Comparison of ENCODE assay signal across 1 cellular context in the genomic region with DNA sequence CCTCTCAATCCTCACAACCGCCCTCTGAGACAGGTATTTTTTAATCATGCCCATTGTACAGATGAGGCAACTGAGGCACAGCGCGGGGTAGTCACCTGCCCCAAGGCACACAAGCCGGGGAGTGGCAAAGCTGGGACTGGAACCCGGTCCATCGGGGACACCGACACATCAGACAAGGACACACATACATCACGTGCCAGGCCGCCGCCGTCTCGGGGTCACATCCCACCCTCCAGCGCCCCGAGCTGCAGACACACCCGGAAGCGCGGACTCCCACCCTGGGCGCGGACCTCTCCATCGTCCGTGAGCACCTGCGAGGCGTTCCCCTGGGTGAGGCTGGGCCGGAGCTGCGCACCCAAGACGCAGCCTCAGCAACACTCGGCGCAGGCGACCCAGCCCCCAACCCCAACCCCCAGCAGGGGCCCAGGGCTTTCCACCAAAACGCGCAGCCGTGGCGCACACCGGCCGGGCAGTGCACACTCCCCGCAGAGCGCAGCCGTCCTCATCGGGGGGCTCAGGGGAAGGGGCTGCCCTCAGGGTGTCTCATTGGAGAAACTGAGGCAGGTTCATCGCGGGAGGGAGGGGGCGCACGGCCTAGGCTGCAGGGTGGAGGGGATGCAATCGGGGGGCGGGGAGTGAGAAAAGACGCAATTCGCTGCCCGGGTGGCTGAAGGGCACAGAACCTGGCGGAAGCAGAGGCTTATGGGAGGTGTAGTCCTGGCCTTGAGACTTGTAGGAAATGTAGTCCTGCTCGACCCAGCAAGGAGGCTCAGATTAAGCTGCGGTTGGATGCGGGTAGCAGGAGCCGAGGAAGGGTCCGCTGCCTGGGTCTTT.
TF ChIP-seq lines count a peak whose summit lies in the region.

No MANE protein-coding gene starts in this region.

TF ChIP-seq in K562, 482 proteins besides CTCF, POLR2A, EP300 and RAD21 (continued from another document and continues in another):
- TF ChIP-seq, protein P1, sequence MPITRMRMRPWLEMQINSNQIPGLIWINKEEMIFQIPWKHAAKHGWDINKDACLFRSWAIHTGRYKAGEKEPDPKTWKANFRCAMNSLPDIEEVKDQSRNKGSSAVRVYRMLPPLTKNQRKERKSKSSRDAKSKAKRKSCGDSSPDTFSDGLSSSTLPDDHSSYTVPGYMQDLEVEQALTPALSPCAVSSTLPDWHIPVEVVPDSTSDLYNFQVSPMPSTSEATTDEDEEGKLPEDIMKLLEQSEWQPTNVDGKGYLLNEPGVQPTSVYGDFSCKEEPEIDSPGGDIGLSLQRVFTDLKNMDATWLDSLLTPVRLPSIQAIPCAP (CRISPR knock-in tag; IDR thresholded peaks at IDR 0.05; ENCODE audit: borderline replicate concordance) = no peak
- TF ChIP-seq PHF20 (IDR thresholded peaks at IDR 0.05; ENCODE audit: partially characterized antibody) (peak; percentile 32), ILK (tag; IDR thresholded peaks at IDR 0.05; ENCODE audit: borderline replicate concordance, low read depth) (no peak), GATA2 (CRISPR knock-in tag; IDR thresholded peaks at IDR 0.05) (no peak), PYGO2 (tag; IDR thresholded peaks at IDR 0.05) (no peak), NFE2 (IDR thresholded peaks at IDR 0.05; ENCODE audit: low read depth) (no peak), SRSF3 (IDR thresholded peaks at IDR 0.05; ENCODE audit: insufficient read depth, low read length) (no peak), NEUROD1 (IDR thresholded peaks at IDR 0.05; ENCODE audit: borderline replicate concordance, low read depth, low read length, partially characterized antibody) (no peak), KDM4B (IDR thresholded peaks at IDR 0.05; ENCODE audit: borderline replicate concordance in 2 of 2, low read depth in 1 of 2) (no peak), ETS2 (tag; IDR thresholded peaks at IDR 0.05; ENCODE audit: borderline replicate concordance, poor library complexity, severe bottlenecking) (no peak), PPARD (CRISPR knock-in tag; IDR thresholded peaks at IDR 0.05) (no peak), FUS (optimal IDR thresholded peaks at IDR 0.05; ENCODE audit: low read depth, low read length) (no peak), CHD2 (IDR thresholded peaks at IDR 0.05; ENCODE audit: low read depth, low read length) (no peak), SUPT5H (IDR thresholded peaks at IDR 0.05) (no peak), ZNF830 (CRISPR knock-in tag; IDR thresholded peaks at IDR 0.05) (no peak), SLC30A9 (CRISPR knock-in tag; IDR thresholded peaks at IDR 0.05) (no peak), CC2D1A (IDR thresholded peaks at IDR 0.05) (no peak), KLF6 (CRISPR knock-in tag; IDR thresholded peaks at IDR 0.05; ENCODE audit: borderline replicate concordance) (no peak), POLR2H (tag; IDR thresholded peaks at IDR 0.05; ENCODE audit: low read depth) (no peak), BRD4 (IDR thresholded peaks at IDR 0.05) (no peak), ESRRB (CRISPR knock-in tag; IDR thresholded peaks at IDR 0.05; ENCODE audit: borderline replicate concordance) (no peak), ZNF232 (CRISPR knock-in tag; IDR thresholded peaks at IDR 0.05) (no peak), ZNF197 (CRISPR knock-in tag; IDR thresholded peaks at IDR 0.05; ENCODE audit: low read depth) (no peak), RBFOX2 (IDR thresholded peaks at IDR 0.05; ENCODE audit: low read depth, low read length) (peak; percentile 36; the same call in 1 of the 2 replicates), NCOA4 (IDR thresholded peaks at IDR 0.05; ENCODE audit: partially characterized antibody) (no peak), TCF3 (CRISPR knock-in tag; IDR thresholded peaks at IDR 0.05) (no peak), ARID1B (IDR thresholded peaks at IDR 0.05) (no peak), ZNF263 (CRISPR knock-in tag; IDR thresholded peaks at IDR 0.05; ENCODE audit: borderline replicate concordance) (0 out of 2 replicates have a peak, but pooled peaks have one; percentile 33), ZNF165 (CRISPR knock-in tag; IDR thresholded peaks at IDR 0.05; ENCODE audit: borderline replicate concordance) (no peak), HNRNPK (IDR thresholded peaks at IDR 0.05; ENCODE audit: low read depth, low read length, poor library complexity, severe bottlenecking) (no peak), HMG20A (CRISPR knock-in tag; conservative IDR thresholded peaks at IDR 0.05) (no peak), ZNF384 (IDR thresholded peaks at IDR 0.05; ENCODE audit: low read depth, low read length) (no peak; the same call in 1 of the 2 replicates), ZBED1 (IDR thresholded peaks at IDR 0.05) (no peak), FOSL1 (tag; conservative IDR thresholded peaks at IDR 0.05) (no peak), HSF4 (CRISPR knock-in tag; IDR thresholded peaks at IDR 0.05; ENCODE audit: borderline replicate concordance) (no peak), ETV6 (IDR thresholded peaks at IDR 0.05; ENCODE audit: borderline replicate concordance in 1 of 2, low read depth in 2 of 2, low read length in 1 of 2) (no peak), ETV6 (CRISPR knock-in tag; IDR thresholded peaks at IDR 0.05; ENCODE audit: borderline replicate concordance) (no peak), MAFK (IDR thresholded peaks at IDR 0.05; ENCODE audit: low read length) (no peak), NR3C1 (CRISPR knock-in tag; IDR thresholded peaks at IDR 0.05) (no peak), NONO (IDR thresholded peaks at IDR 0.05; ENCODE audit: low read depth in 2 of 2, low read length in 1 of 2) (no peak), ZZZ3 (IDR thresholded peaks at IDR 0.05) (no peak), MYC (IDR thresholded peaks at IDR 0.05; ENCODE audit: low read depth, low read length) (no peak), MYC (CRISPR knock-in tag; IDR thresholded peaks at IDR 0.05; ENCODE audit: borderline replicate concordance, low read depth) (no peak), JUND (IDR thresholded peaks at IDR 0.05; ENCODE audit: borderline replicate concordance, low read depth, low read length) (no peak), JUND (tag; IDR thresholded peaks at IDR 0.05; ENCODE audit: borderline replicate concordance, low read depth, low read length) (no peak), SIX5 (IDR thresholded peaks at IDR 0.05; ENCODE audit: borderline replicate concordance in 1 of 2, insufficient read depth in 1 of 2, low read depth in 1 of 2, low read length in 2 of 2) (peak; percentile 84 to 90), EZH2 (IDR thresholded peaks at IDR 0.05; ENCODE audit: borderline replicate concordance, low read depth, low read length) (no peak), KHSRP (IDR thresholded peaks at IDR 0.05) (no peak), ZNF431 (CRISPR knock-in tag; IDR thresholded peaks at IDR 0.05) (no peak), SNRNP70 (optimal IDR thresholded peaks at IDR 0.05; ENCODE audit: low read depth, low read length) (no peak), ETV5 (CRISPR knock-in tag; IDR thresholded peaks at IDR 0.05; ENCODE audit: low read depth) (no peak), STAT5B (CRISPR knock-in tag; IDR thresholded peaks at IDR 0.05) (no peak), RUNX1 (IDR thresholded peaks at IDR 0.05; ENCODE audit: low read depth) (no peak), MECOM (CRISPR knock-in tag; IDR thresholded peaks at IDR 0.05) (no peak), KLF1 (tag; IDR thresholded peaks at IDR 0.05) (no peak)
- TF ChIP-seq, protein P2, sequence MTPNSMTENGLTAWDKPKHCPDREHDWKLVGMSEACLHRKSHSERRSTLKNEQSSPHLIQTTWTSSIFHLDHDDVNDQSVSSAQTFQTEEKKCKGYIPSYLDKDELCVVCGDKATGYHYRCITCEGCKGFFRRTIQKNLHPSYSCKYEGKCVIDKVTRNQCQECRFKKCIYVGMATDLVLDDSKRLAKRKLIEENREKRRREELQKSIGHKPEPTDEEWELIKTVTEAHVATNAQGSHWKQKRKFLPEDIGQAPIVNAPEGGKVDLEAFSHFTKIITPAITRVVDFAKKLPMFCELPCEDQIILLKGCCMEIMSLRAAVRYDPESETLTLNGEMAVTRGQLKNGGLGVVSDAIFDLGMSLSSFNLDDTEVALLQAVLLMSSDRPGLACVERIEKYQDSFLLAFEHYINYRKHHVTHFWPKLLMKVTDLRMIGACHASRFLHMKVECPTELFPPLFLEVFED (CRISPR knock-in tag; conservative IDR thresholded peaks at IDR 0.05) = no peak
- TF ChIP-seq, protein P3, sequence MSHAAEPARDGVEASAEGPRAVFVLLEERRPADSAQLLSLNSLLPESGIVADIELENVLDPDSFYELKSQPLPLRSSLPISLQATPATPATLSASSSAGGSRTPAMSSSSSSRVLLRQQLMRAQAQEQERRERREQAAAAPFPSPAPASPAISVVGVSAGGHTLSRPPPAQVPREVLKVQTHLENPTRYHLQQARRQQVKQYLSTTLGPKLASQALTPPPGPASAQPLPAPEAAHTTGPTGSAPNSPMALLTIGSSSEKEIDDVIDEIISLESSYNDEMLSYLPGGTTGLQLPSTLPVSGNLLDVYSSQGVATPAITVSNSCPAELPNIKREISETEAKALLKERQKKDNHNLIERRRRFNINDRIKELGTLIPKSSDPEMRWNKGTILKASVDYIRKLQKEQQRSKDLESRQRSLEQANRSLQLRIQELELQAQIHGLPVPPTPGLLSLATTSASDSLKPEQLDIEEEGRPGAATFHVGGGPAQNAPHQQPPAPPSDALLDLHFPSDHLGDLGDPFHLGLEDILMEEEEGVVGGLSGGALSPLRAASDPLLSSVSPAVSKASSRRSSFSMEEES (CRISPR knock-in tag; IDR thresholded peaks at IDR 0.05) = peak; percentile 22; the same call in 1 of the 2 replicates
- TF ChIP-seq, protein P4, sequence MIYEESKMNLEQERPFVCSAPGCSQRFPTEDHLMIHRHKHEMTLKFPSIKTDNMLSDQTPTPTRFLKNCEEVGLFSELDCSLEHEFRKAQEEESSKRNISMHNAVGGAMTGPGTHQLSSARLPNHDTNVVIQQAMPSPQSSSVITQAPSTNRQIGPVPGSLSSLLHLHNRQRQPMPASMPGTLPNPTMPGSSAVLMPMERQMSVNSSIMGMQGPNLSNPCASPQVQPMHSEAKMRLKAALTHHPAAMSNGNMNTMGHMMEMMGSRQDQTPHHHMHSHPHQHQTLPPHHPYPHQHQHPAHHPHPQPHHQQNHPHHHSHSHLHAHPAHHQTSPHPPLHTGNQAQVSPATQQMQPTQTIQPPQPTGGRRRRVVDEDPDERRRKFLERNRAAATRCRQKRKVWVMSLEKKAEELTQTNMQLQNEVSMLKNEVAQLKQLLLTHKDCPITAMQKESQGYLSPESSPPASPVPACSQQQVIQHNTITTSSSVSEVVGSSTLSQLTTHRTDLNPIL (CRISPR knock-in tag; IDR thresholded peaks at IDR 0.05) = no peak
- TF ChIP-seq, protein P5, sequence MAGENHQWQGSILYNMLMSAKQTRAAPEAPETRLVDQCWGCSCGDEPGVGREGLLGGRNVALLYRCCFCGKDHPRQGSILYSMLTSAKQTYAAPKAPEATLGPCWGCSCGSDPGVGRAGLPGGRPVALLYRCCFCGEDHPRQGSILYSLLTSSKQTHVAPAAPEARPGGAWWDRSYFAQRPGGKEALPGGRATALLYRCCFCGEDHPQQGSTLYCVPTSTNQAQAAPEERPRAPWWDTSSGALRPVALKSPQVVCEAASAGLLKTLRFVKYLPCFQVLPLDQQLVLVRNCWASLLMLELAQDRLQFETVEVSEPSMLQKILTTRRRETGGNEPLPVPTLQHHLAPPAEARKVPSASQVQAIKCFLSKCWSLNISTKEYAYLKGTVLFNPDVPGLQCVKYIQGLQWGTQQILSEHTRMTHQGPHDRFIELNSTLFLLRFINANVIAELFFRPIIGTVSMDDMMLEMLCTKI (IDR thresholded peaks at IDR 0.05; ENCODE audit: partially characterized antibody) = no peak
- TF ChIP-seq, protein P6, sequence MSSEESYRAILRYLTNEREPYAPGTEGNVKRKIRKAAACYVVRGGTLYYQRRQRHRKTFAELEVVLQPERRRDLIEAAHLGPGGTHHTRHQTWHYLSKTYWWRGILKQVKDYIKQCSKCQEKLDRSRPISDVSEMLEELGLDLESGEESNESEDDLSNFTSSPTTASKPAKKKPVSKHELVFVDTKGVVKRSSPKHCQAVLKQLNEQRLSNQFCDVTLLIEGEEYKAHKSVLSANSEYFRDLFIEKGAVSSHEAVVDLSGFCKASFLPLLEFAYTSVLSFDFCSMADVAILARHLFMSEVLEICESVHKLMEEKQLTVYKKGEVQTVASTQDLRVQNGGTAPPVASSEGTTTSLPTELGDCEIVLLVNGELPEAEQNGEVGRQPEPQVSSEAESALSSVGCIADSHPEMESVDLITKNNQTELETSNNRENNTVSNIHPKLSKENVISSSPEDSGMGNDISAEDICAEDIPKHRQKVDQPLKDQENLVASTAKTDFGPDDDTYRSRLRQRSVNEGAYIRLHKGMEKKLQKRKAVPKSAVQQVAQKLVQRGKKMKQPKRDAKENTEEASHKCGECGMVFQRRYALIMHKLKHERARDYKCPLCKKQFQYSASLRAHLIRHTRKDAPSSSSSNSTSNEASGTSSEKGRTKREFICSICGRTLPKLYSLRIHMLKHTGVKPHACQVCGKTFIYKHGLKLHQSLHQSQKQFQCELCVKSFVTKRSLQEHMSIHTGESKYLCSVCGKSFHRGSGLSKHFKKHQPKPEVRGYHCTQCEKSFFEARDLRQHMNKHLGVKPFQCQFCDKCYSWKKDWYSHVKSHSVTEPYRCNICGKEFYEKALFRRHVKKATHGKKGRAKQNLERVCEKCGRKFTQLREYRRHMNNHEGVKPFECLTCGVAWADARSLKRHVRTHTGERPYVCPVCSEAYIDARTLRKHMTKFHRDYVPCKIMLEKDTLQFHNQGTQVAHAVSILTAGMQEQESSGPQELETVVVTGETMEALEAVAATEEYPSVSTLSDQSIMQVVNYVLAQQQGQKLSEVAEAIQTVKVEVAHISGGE (CRISPR knock-in tag; IDR thresholded peaks at IDR 0.05) = peak in 1 of 3 experiments; percentile 26; a peak in 1 of 6 replicates
- TF ChIP-seq, protein P7, sequence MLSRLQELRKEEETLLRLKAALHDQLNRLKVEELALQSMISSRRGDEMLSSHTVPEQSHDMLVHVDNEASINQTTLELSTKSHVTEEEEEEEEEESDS (CRISPR knock-in tag; IDR thresholded peaks at IDR 0.05) = no peak
- TF ChIP-seq, protein P8, sequence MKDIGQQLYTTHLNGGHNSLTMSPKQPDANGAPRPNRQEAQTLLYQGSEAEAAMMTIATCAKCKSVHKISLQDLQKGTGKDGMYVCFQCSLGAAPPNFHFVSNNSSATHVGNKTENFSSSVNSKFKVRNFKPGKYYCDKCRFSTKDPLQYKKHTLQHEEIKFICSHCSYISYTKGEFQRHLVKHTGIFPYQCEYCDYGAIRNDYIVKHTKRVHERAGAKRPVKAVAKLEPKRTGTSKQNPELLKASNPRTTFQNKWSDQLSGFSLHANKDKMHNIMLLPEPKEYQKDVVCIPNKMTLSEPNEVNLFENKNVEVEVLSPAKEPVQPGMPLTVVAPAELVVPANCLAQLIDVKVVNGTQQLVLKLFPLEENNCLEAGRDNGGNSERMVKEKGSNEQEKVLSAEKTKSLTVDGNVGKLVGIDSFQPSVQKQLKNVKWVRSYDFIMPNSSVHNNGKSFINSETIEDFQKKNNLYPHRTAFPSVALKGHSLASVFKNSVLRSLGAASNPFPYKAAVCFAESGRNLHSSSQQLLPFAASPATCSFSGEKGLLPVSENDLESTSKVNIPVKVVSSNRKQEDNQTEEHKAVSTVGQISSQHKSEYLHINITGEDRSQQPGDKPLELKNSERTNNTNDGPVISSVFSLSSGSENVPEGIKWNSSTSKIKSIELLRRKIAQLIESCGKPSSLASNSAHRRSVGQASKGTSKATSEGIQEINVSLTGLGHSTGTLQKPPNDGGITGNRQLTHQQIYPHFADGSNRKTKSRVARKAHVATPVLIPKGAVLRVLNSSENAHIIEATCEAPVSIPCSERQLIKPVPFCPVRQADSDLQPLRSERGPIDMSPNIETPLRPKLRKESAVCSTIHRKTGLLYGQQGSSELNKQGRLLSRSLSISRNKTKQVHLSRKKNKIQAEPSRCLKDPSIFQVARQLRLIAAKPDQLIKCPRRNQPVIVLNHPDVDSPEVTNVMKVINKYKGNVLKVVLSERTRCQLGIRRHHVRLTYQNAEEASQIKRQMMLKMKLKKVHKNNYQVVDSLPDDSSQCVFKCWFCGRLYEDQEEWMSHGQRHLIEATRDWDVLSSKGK (CRISPR knock-in tag; IDR thresholded peaks at IDR 0.05) = no peak
